ENCODE assay signal across 8 cellular contexts in the genomic region with DNA sequence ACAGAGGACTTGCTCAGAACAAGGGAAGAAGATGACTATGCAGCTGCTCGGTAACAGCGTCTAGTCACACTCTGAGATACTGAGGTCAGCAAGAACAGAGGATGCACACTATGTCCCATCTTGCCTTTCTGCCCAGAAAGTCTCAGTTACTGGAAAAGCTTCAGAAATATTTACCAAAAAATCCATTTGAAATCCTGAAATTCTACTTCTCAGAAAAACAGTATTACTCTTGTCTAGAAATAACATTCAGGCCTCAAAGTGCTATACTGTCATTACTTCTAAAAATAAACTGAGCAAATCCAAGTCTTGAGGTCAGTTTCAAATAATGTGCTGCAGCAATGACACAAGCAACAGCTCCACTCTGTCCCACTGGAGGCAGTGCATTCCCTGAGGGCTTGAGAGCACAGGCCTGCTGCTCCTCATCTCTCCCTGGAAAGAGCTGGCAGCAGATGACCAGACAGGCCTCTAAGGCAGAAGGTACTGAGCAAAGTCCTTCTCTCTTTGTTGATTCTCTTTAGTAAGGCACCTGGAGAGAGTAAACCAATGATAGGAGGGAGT.
DNase-seq lines count a peak whose midpoint lies in the region; ATAC-seq and TF ChIP-seq lines count a peak whose summit lies in the region.

No MANE protein-coding gene starts in this region.

- H4K20me1 ChIP-seq in PC-3 (ENCODE audit: low read length) = no peaks in the 10 kb centered on the region

- H3K4me3 Mint-ChIP-seq in nephron progenitor cell = no peak overlapping the region

- peaks cover 10% of the 10 kb centered on the region for H3K9me3 Mint-ChIP-seq in nephron progenitor cell

- peak; percentile 71 for ATAC-seq in PC-3
- ATAC-seq in lower lobe of right lung = peak; percentile 71 to 73
- ATAC-seq in HG03175 (IDR thresholded peaks at IDR 0.05; ENCODE audit: unreplicated experiment) = no peak

- H3K36me3 Mint-ChIP-seq in nephron progenitor cell (ENCODE audit: low read depth) = peaks cover 22% of the 10 kb centered on the region

- no peaks in the 10 kb centered on the region for H3K4me1 Mint-ChIP-seq in nephron progenitor cell

- no TSS peak for BruUV-seq in PC-3 (replicated peaks; lab: Mats Ljungman, UMichigan)

- no peak overlapping the region for H3K27ac Mint-ChIP-seq in nephron progenitor cell

- H3K9me2 ChIP-seq in PC-3 (replicated peaks; ENCODE audit: low read length) = no peaks in the 10 kb centered on the region

- no peak overlapping the region for H3K9ac ChIP-seq in PC-3 (ENCODE audit: low read length)

- intact Hi-C loops in PC-3 (cut with micrococcal nuclease) (no loop called here), lower lobe of right lung (cut with DNase I) (no loop called here)

- peaks cover 2% of the 10 kb centered on the region for H3F3A ChIP-seq in PC-3 (ENCODE audit: low read length, unreplicated experiment)

- no peak overlapping the region for H3K4me2 ChIP-seq in PC-3 (ENCODE audit: low read length)

- H3K36me3 ChIP-seq in PC-3 (ENCODE audit: low read depth, low read length) (no peaks in the 10 kb centered on the region), lower lobe of right lung (no peaks in the 10 kb centered on the region)

- H3K27me3 Mint-ChIP-seq in nephron progenitor cell (ENCODE audit: low read depth, poor library complexity) = no peaks in the 10 kb centered on the region

- TF ChIP-seq CTCF in PC-3 (conservative IDR thresholded peaks at IDR 0.05; ENCODE audit: low read depth, low read length) (peak; percentile 33; the same call in 1 of the 2 replicates), lower lobe of right lung (IDR thresholded peaks at IDR 0.05) (peak; percentile 33), nephron progenitor cell (IDR thresholded peaks at IDR 0.05) (no peak)

- POLR2A ChIA-PET in PC-3 (lab: Charles Lee; ENCODE audit: unreplicated experiment) = no interaction called here

- peak; percentile 7 for DNase-seq in DMS153 (lab: John Stamatoyannopoulos, UW)
- DNase-seq in DMS153 treated with DMSO at 0.1 percent for 48 hours (lab: John Stamatoyannopoulos, UW; ENCODE audit: unreplicated experiment) = no peak
- DNase-seq in PC-3 = peak; percentile 32
- DNase-seq in cerebellar cortex (ENCODE audit: low spot score) = peak; percentile 58
- DNase-seq in lower lobe of right lung = no peak
- DNase-seq in ureter (ENCODE audit: low spot score) = peak; percentile 55
- no peak for DNase-seq in nephron progenitor cell

- no peaks in the 10 kb centered on the region for H3K79me2 ChIP-seq in PC-3 (ENCODE audit: low read length)

- CTCF ChIA-PET in PC-3 (lab: Charles Lee) = interaction anchor here (0.5 to 0.7 kb wide), 3 partner anchors 188 to 1007 kb away, joined by 3 to 4 read pairs (median 4); no protein-coding TSS in a partner anchor

- H3K27ac ChIP-seq in PC-3 (ENCODE audit: low read length) = no peak overlapping the region
- no peak overlapping the region for H3K27ac ChIP-seq in lower lobe of right lung

- H2AFZ ChIP-seq in PC-3 (ENCODE audit: low read length) = no peak overlapping the region

- H3K4me1 ChIP-seq in PC-3 (ENCODE audit: insufficient read depth, low read length) (peaks cover 11% of the 10 kb centered on the region), lower lobe of right lung (peaks cover 13% of the 10 kb centered on the region)

- H3K4me3 ChIP-seq in PC-3 (ENCODE audit: low read length) (no peak overlapping the region), lower lobe of right lung (no peak overlapping the region)

- H3K9me3 ChIP-seq in PC-3 (ENCODE audit: low read length) (no peaks in the 10 kb centered on the region), lower lobe of right lung (peaks cover 3% of the 10 kb centered on the region)

- H3K27me3 ChIP-seq in PC-3 (ENCODE audit: low read length) = no peaks in the 10 kb centered on the region
- H3K27me3 ChIP-seq in lower lobe of right lung (ENCODE audit: low read depth) = no peaks in the 10 kb centered on the region

Comparison
In these comparisons a context has a peak if more than half of its experiments do, and no peak if none do; other contexts are left out.
1. DNase-seq: peak in DMS153 (single experiment), PC-3 (single experiment), cerebellar cortex (single experiment) and ureter (single experiment); none in DMS153 treated with DMSO at 0.1 percent for 48 hours (single experiment), lower lobe of right lung (single experiment) and nephron progenitor cell (single experiment).